Comparison of ENCODE assay signal across 8 cellular contexts in genomic region chr1:41890841-41891311, GRCh38. TPM values are rescaled to one million over a fixed set of nuclear protein-coding genes. Genes with fewer than 3 reads are reported as not detected.
DNase-seq lines count a peak whose midpoint lies in the region; ATAC-seq and TF ChIP-seq lines count a peak whose summit lies in the region.

No MANE protein-coding gene starts in this region.

- H3K27ac Mint-ChIP-seq in CD14-positive monocyte: peak overlapping the region; percentile 91 to 96 (median 93)
- peak overlapping the region; percentile 48 to 97 (median 92) for H3K27ac Mint-ChIP-seq in naive thymus-derived CD8-positive, alpha-beta T cell

- H3K36me3 ChIP-seq in effector memory CD4-positive, alpha-beta T cell (ENCODE audit: control insufficient read depth, insufficient read depth, low read length): no peaks in the 10 kb centered on the region

- DNase-seq in CD14-positive monocyte (ENCODE audit: low spot score) (no peak), NCI-H69 (lab: John Stamatoyannopoulos, UW) (peak; percentile 6)
- DNase-seq in effector memory CD4-positive, alpha-beta T cell: no peak
- DNase-seq in naive thymus-derived CD8-positive, alpha-beta T cell: no peak
- no peak for DNase-seq in stimulated activated CD4-positive, alpha-beta T cell treated with anti-CD3 and anti-CD28 coated beads, Interleukin-2, amount 100 ng/mL, for 48 hours
- no peak for DNase-seq in activated CD4-positive, CD25-positive, alpha-beta regulatory T cell (lab: John Stamatoyannopoulos, UW)
- no peak for DNase-seq in activated CD4-positive, CD25-positive, alpha-beta regulatory T cell treated with anti-CD3 and anti-CD28 coated beads, Interleukin-2, amount 50 U/mL, for 72 hours

- H3K27me3 Mint-ChIP-seq in CD14-positive monocyte (ENCODE audit: low read depth in 3 of 3): no peaks in the 10 kb centered on the region
- H3K27me3 Mint-ChIP-seq in naive thymus-derived CD8-positive, alpha-beta T cell: no peaks in the 10 kb centered on the region

- peak overlapping the region; percentile 63 for H3K27ac ChIP-seq in effector memory CD4-positive, alpha-beta T cell (ENCODE audit: insufficient read depth, low read length, poor library complexity, severe bottlenecking)

- H3K4me3 Mint-ChIP-seq in CD14-positive monocyte: peak overlapping the region; percentile 88 to 96
- peak overlapping the region; percentile 74 to 88 (median 84) for H3K4me3 Mint-ChIP-seq in naive thymus-derived CD8-positive, alpha-beta T cell

- POLR2A ChIA-PET in naive thymus-derived CD8-positive, alpha-beta T cell (lab: Charles Lee): interaction anchor here (0.7 to 8.3 kb wide), 3 partner anchors 26 to 223 kb away, joined by 3 to 114 read pairs (median 6); partner anchors contain the start of gene HIVEP3

- no peaks in the 10 kb centered on the region for H3K27me3 ChIP-seq in effector memory CD4-positive, alpha-beta T cell (replicated peaks; ENCODE audit: control insufficient read depth, insufficient read depth, low read length, poor library complexity, severe bottlenecking)

- no peaks in the 10 kb centered on the region for H3K9me3 ChIP-seq in effector memory CD4-positive, alpha-beta T cell (ENCODE audit: control insufficient read depth, low read length)

- no peak for ATAC-seq in naive thymus-derived CD8-positive, alpha-beta T cell
- ATAC-seq in GM18907 (IDR thresholded peaks at IDR 0.05; ENCODE audit: unreplicated experiment): no peak

- peak overlapping the region; percentile 51 for H3K4me3 ChIP-seq in effector memory CD4-positive, alpha-beta T cell (ENCODE audit: insufficient read depth, low read depth, low read length, poor library complexity, severe bottlenecking)

- H3K4me1 ChIP-seq in effector memory CD4-positive, alpha-beta T cell (ENCODE audit: control insufficient read depth, insufficient read depth, low read length, poor library complexity, severe bottlenecking): peaks cover 19% of the 10 kb centered on the region

- H3K4me1 Mint-ChIP-seq in CD14-positive monocyte: peaks cover 36% of the 10 kb centered on the region
- peaks cover 21 to 63% (median 41%) of the 10 kb centered on the region in 4 donors for H3K4me1 Mint-ChIP-seq in naive thymus-derived CD8-positive, alpha-beta T cell

- H3K9me3 Mint-ChIP-seq in CD14-positive monocyte: no peaks in the 10 kb centered on the region
- H3K9me3 Mint-ChIP-seq in naive thymus-derived CD8-positive, alpha-beta T cell: no peaks in the 10 kb centered on the region

- intact Hi-C loops in CD14-positive monocyte (cut with micrococcal nuclease): loop anchor here in 1 of 2 donors (5.0 kb wide), 1 partner anchor 49 kb away; no protein-coding TSS in a partner anchor

- no peaks in the 10 kb centered on the region for H3K36me3 Mint-ChIP-seq in CD14-positive monocyte
- H3K36me3 Mint-ChIP-seq in naive thymus-derived CD8-positive, alpha-beta T cell: no peaks in the 10 kb centered on the region

- TF ChIP-seq CTCF in CD14-positive monocyte (IDR thresholded peaks at IDR 0.05): no peak

RNA-seq across cellular contexts. Expression of gene HIVEP3, which starts 27.8 kb away (rescaled TPM):
- polyA plus RNA-seq in CD14-positive monocyte: 1 to 10 TPM; 1.2 to 1.8 TPM
- 1 to 10 TPM; 6.3 TPM for total RNA-seq in naive thymus-derived CD8-positive, alpha-beta T cell
- 1 to 10 TPM; 5.5 to 9.8 (median 5.8) TPM for polyA plus RNA-seq in naive thymus-derived CD8-positive, alpha-beta T cell
